ENCODE assay signal across 8 cellular contexts in genomic region chr12:2034633-2035420, GRCh38. TPM values are rescaled to one million over a fixed set of nuclear protein-coding genes. Genes with fewer than 3 reads are reported as not detected.
DNase-seq lines count a peak whose midpoint lies in the region; ATAC-seq and TF ChIP-seq lines count a peak whose summit lies in the region.

No MANE protein-coding gene starts in this region.

- no peaks in the 10 kb centered on the region; the same call in 1 of the 2 replicates for H3K27me3 ChIP-seq in GM06990 (replicated peaks; ENCODE audit: control insufficient read depth, insufficient read depth, low read length)
- no peaks in the 10 kb centered on the region for H3K27me3 ChIP-seq in layer of hippocampus (ENCODE audit: control insufficient read depth, insufficient read depth, low read length)

- peak overlapping the region; percentile 42 for H3K4me3 ChIP-seq in GM06990 (replicated peaks; ENCODE audit: low read depth, low read length)

- no peak overlapping the region for H3K27ac Mint-ChIP-seq in chondrocyte (ENCODE audit: unreplicated experiment)

- H3K36me3 ChIP-seq in GM06990 (ENCODE audit: control insufficient read depth, insufficient read depth, low read length) = no peaks in the 10 kb centered on the region

- peaks cover 45% of the 10 kb centered on the region for H3K27me3 Mint-ChIP-seq in chondrocyte (ENCODE audit: low read depth)

- TF ChIP-seq CTCF in GM06990 (IDR thresholded peaks at IDR 0.05; ENCODE audit: insufficient read depth, low read length, poor library complexity, severe bottlenecking) = peak; percentile 75
- peak; percentile 97 for TF ChIP-seq CTCF in chondrocyte (IDR thresholded peaks at IDR 0.05)

- no peaks in the 10 kb centered on the region for H3K36me3 Mint-ChIP-seq in chondrocyte (ENCODE audit: low read depth)

- peak; percentile 87 for ATAC-seq in HG02970 (IDR thresholded peaks at IDR 0.05; ENCODE audit: low FRiP score, unreplicated experiment)

- H3K9me3 Mint-ChIP-seq in chondrocyte (ENCODE audit: low read depth) = no peaks in the 10 kb centered on the region

- DNase-seq in GM06990 (ENCODE audit: extremely low read depth, insufficient read length) = peak; percentile 81
- DNase-seq in NCI-H2227 (lab: John Stamatoyannopoulos, UW; ENCODE audit: unreplicated experiment) = peak; percentile 81
- peak; percentile 82 to 87 for DNase-seq in activated CD4-positive, alpha-beta T cell treated with anti-CD3 and anti-CD28 coated beads for 24 hours (ENCODE audit: low read depth in 2 of 2)
- no peak for DNase-seq in chondrocyte (ENCODE audit: low spot score)
- peak; percentile 61 to 83 for DNase-seq in stimulated activated CD4-positive, alpha-beta T cell treated with anti-CD3 and anti-CD28 coated beads, Interleukin-1b, Interleukin-23, amount 100 ng/mL, for 1 hour (ENCODE audit: low read depth in 2 of 2)
- no peak for DNase-seq in SHP77 treated with DMSO at 0.1 percent for 48 hours (lab: John Stamatoyannopoulos, UW)

- H3K4me1 Mint-ChIP-seq in chondrocyte (ENCODE audit: low read depth) = peaks cover 9% of the 10 kb centered on the region

- H3K27ac ChIP-seq in layer of hippocampus (ENCODE audit: low read depth, low read length) = peak overlapping the region; percentile 5

- H3K4me3 Mint-ChIP-seq in chondrocyte (ENCODE audit: unreplicated experiment) = peak overlapping the region; percentile 63

RNA-seq across cellular contexts. Expression of gene CACNA1C, which starts 18.0 kb away (rescaled TPM):
- total RNA-seq in chondrocyte = 27.0 to 48.5 TPM (median 27.0 TPM) in 3 replicates

RNA-seq across cellular contexts. Expression of gene DCP1B, which starts 30.6 kb away (rescaled TPM):
- 12.2 to 15.9 TPM (median 12.7 TPM) in 3 replicates for total RNA-seq in chondrocyte

Comparison
In these comparisons a context has a peak if more than half of its experiments do, and no peak if none do; other contexts are left out.
1. DNase-seq: peak in GM06990 (single experiment), NCI-H2227 (single experiment), activated CD4-positive, alpha-beta T cell treated with anti-CD3 and anti-CD28 coated beads for 24 hours (2 of 2) and stimulated activated CD4-positive, alpha-beta T cell treated with anti-CD3 and anti-CD28 coated beads, Interleukin-1b, Interleukin-23, amount 100 ng/mL, for 1 hour (2 of 2); none in chondrocyte (single experiment) and SHP77 treated with DMSO at 0.1 percent for 48 hours (single experiment).